ENCODE assay signal across 1 cellular context in the genomic region with DNA sequence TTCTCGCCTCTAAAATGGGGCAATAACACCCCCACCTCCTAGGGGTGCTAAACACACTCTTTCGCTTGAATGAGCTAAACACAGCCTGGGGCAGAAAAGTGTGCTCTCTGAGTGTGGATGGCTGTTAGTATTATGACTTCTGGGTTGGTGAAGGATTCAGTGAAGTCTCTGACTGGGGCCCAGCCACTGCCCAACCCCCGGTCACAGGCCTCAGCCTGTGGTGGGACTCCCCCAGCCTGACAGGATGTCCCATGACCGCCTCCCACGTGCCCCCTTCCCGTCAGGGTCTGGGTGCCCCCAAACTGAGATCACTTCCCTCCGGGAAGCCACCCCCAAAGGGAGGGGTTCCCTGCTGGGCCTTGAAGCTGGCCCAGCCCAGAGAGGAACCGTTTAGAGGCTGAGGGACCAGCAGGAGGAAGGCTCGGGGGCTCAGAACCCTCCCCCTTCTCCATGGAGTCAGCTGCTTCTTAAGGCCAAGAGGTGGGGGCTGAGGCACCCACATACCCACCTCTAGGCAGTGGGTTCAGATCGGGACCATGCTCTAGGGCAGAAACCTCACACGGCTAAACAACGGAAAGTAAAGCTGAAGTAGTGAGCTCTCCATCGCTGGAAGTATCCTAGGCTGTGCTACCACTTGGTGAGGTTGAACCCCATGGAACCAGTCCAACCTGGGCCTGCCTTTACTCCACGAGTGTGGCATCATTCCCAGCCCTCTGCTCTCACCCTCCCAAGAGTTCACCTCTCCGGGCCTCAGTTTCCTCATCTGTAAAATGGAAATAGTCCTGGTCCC.
A peak's percentile ranks its signal among the peaks of the same experiment; 100 is the strongest.
TF ChIP-seq lines count a peak whose summit lies in the region.

No MANE protein-coding gene starts in this region.

TF ChIP-seq in H1, 55 proteins besides CTCF, POLR2A, EP300 and RAD21:
- TF ChIP-seq KDM1A (IDR thresholded peaks at IDR 0.05; ENCODE audit: borderline replicate concordance, low read length) (peak; percentile 85; the same call in 1 of the 2 replicates), CEBPB (IDR thresholded peaks at IDR 0.05; ENCODE audit: low read depth, low read length) (no peak)
- TF ChIP-seq, protein P1, sequence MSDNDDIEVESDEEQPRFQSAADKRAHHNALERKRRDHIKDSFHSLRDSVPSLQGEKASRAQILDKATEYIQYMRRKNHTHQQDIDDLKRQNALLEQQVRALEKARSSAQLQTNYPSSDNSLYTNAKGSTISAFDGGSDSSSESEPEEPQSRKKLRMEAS (IDR thresholded peaks at IDR 0.05), result no peak
